In the genomic region with DNA sequence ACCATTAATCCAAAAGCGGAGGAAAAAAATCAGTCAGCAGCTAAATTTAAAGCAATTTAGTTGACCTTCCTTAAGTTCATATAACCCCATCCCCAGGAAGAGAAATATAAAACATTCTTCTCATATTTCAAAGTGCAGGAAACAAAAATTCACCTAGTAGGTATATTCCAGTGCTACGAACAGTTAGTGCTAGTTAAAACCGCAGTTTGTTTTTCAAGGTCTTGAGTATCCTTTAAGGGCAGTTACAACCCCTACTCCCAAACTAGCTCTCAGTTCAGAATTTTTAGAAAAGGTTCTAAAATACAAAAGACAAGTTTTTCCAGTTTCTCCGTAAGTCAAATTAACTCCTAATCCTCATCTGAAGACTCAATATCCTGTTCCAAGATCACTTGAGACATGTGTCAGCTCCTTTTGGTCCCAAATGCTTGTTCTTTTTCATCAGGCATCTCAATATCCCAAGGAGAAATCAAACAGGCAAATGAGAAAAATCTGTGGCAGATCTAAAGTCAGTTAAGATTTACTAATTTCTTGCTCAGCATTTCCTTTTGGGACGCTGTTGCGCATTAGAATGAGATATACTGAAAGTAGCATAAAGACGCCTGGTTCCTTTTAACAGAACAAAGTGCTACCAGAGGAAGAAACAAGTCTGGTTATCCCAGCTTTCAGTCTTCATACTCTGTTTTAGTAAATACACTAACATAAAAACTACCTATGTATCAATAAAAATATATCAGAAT, we compare ENCODE assay signal across 17 cellular contexts. TPM values are rescaled to one million over a fixed set of nuclear protein-coding genes. Genes with fewer than 3 reads are reported as not detected.
DNase-seq lines count a peak whose midpoint lies in the region; ATAC-seq, FAIRE-seq and TF ChIP-seq lines count a peak whose summit lies in the region.
"Had no signal": no experiment of that assay in that cellular context is flagged by ENCODE, and none has a peak within 500 bp of the region (broad histone marks: within the 10 kb centered on the region; RNA-seq: fewer than 3 reads in every experiment).

No MANE protein-coding gene starts in this region.

- H3K27me3 ChIP-seq in Panc1 (ENCODE audit: control insufficient read depth, insufficient read depth, low read length), result no peaks in the 10 kb centered on the region
- no peaks in the 10 kb centered on the region for H3K27me3 ChIP-seq in psoas muscle (ENCODE audit: insufficient read depth in 3 of 3, low read length in 2 of 3)
- H3K27me3 ChIP-seq: BE2C had no signal

- H3K4me1 ChIP-seq in Panc1 (ENCODE audit: control insufficient read depth, insufficient read depth, low read length) (peaks cover 1% of the 10 kb centered on the region), psoas muscle (peaks cover 16% of the 10 kb centered on the region)
- H3K4me1 ChIP-seq: BE2C had no signal

- CTCF ChIA-PET in Calu3 (lab: Charles Lee) (interaction anchor here (0.7 to 0.9 kb wide), 2 partner anchors 15 to 66 kb away, joined by 3 to 4 read pairs; no protein-coding TSS in a partner anchor), Panc1 (lab: Charles Lee) (no interaction called here)

- no peaks in the 10 kb centered on the region for H3K9me3 Mint-ChIP-seq in Calu3 (ENCODE audit: low read depth, unreplicated experiment)
- H3K9me3 Mint-ChIP-seq: activated T-cell treated with anti-CD3 and anti-CD28 coated beads, Interleukin-2, amount 50 U/mL, for 24 hours had no signal

- in situ Hi-C loops in Panc1 (cut with HindIII; ENCODE audit: low pct_unique_long_range_greater_than_20kb, low sequenced_read_pairs), result no loop called here

- 85 to 86% (median 85%) methylated on average over 7 of the region's 7 CpGs for WGBS in psoas muscle, 3 donors

- H3K27me3 Mint-ChIP-seq in Calu3 (ENCODE audit: unreplicated experiment), result no peaks in the 10 kb centered on the region
- H3K27me3 Mint-ChIP-seq: activated T-cell treated with anti-CD3 and anti-CD28 coated beads, Interleukin-2, amount 50 U/mL, for 24 hours had no signal

- FAIRE-seq in GM19239 (lab: Jason Lieb, UNC), result peak; percentile 45

- H3K9me3 ChIP-seq in Panc1 (ENCODE audit: control insufficient read depth, insufficient read depth, low read depth, low read length) (no peaks in the 10 kb centered on the region), psoas muscle (no peaks in the 10 kb centered on the region)
- H3K9me3 ChIP-seq: BE2C had no signal

- H3K4me3 Mint-ChIP-seq in Calu3 (ENCODE audit: low read depth, unreplicated experiment), result peak overlapping the region; percentile 46
- H3K4me3 Mint-ChIP-seq: activated T-cell treated with anti-CD3 and anti-CD28 coated beads, Interleukin-2, amount 50 U/mL, for 24 hours had no signal

- intact Hi-C loops in Calu3 (cut with micrococcal nuclease; ENCODE audit: unreplicated experiment) (loop anchor here (2.0 kb wide), 2 partner anchors 14 to 50 kb away; no protein-coding TSS in a partner anchor), Panc1 (cut with micrococcal nuclease; ENCODE audit: unreplicated experiment) (no loop called here), psoas muscle (cut with DNase I) (no loop called here)

- no peak for TF ChIP-seq CTCF in Calu3 (IDR thresholded peaks at IDR 0.05; ENCODE audit: unreplicated experiment)
- TF ChIP-seq CTCF in Panc1 (IDR thresholded peaks at IDR 0.05), result no peak
- no peak for TF ChIP-seq CTCF in psoas muscle (IDR thresholded peaks at IDR 0.05)

- peaks cover 49% of the 10 kb centered on the region for H3K4me1 Mint-ChIP-seq in Calu3 (ENCODE audit: low read depth, unreplicated experiment)

- DNase-seq in Calu3 (no peak), GM19239 (ENCODE audit: insufficient read length, low spot score) (no peak), Panc1 (ENCODE audit: low read depth, low spot score) (no peak), medulla oblongata (ENCODE audit: extremely low spot score) (peak; percentile 68), psoas muscle (no peak)
- DNase-seq in stimulated activated CD4-positive, alpha-beta T cell treated with anti-CD3 and anti-CD28 coated beads, Interleukin-4, amount 100 ng/mL, for 1 hour, result no peak
- DNase-seq: activated T-cell treated with anti-CD3 and anti-CD28 coated beads, Interleukin-2, amount 50 U/mL, for 24 hours; BE2C; effector CD4-positive, alpha-beta T cell; HCEC 1CT; IMR-90; islet precursor cell; NCI-H1092 had no signal

- H3K27ac Mint-ChIP-seq in Calu3 (ENCODE audit: unreplicated experiment), result peak overlapping the region; percentile 83
- H3K27ac Mint-ChIP-seq: activated T-cell treated with anti-CD3 and anti-CD28 coated beads, Interleukin-2, amount 50 U/mL, for 24 hours had no signal

- ATAC-seq in Panc1, result no peak
- ATAC-seq in psoas muscle, result no peak
- ATAC-seq in GM18907 (IDR thresholded peaks at IDR 0.05; ENCODE audit: unreplicated experiment), result no peak
- ATAC-seq in GM18511 (IDR thresholded peaks at IDR 0.05; ENCODE audit: unreplicated experiment), result no peak
- ATAC-seq: sciatic nerve, SK-N-SH treated with all-trans-retinoic acid at 6 μM for 48 hours had no signal

- BruUV-seq in Calu3 (replicated peaks; lab: Mats Ljungman, UMichigan), result no TSS peak
- no TSS peak for BruUV-seq in Panc1 (replicated peaks; lab: Mats Ljungman, UMichigan)

- H3K27ac ChIP-seq in Panc1 (ENCODE audit: low read length), result peak overlapping the region; percentile 29; the same call in 1 of the 2 replicates
- H3K27ac ChIP-seq in psoas muscle, result no peak overlapping the region

- H3K4me3 ChIP-seq in Panc1 (ENCODE audit: low read depth in 2 of 2, low read length in 2 of 2) (no peak overlapping the region), psoas muscle (no peak overlapping the region)

- H3K36me3 ChIP-seq in Panc1 (ENCODE audit: control insufficient read depth, insufficient read depth, low read length) (no peaks in the 10 kb centered on the region), psoas muscle (ENCODE audit: insufficient read depth in 1 of 2, low read depth in 1 of 2) (no peaks in the 10 kb centered on the region)
- H3K36me3 ChIP-seq: BE2C had no signal

- H3K36me3 Mint-ChIP-seq in Calu3 (ENCODE audit: insufficient read depth, unreplicated experiment), result peaks cover 13% of the 10 kb centered on the region

- POLR2A ChIA-PET in Panc1 (lab: Charles Lee), result no interaction called here

RNA-seq across cellular contexts. Expression of a gene that starts 51.8 kb away (rescaled TPM):
- total RNA-seq in Calu3 (2022) (56.0 and 60.7 TPM in 2 replicates), Panc1 (2021; ENCODE audit: unreplicated experiment) (22.9 TPM), psoas muscle (10 to 100 TPM; 10.9 to 14.9 (median 11.3) TPM)
- polyA plus RNA-seq in Panc1 (2012; ENCODE audit: insufficient read length), result 12.0 TPM
- 10 to 100 TPM in 2 of 3 donors, 1 to 10 TPM in 1; 8.2 to 18.2 (median 17.6) TPM for polyA plus RNA-seq in psoas muscle
